Comparison of ENCODE assay signal across 12 cellular contexts in the genomic region with DNA sequence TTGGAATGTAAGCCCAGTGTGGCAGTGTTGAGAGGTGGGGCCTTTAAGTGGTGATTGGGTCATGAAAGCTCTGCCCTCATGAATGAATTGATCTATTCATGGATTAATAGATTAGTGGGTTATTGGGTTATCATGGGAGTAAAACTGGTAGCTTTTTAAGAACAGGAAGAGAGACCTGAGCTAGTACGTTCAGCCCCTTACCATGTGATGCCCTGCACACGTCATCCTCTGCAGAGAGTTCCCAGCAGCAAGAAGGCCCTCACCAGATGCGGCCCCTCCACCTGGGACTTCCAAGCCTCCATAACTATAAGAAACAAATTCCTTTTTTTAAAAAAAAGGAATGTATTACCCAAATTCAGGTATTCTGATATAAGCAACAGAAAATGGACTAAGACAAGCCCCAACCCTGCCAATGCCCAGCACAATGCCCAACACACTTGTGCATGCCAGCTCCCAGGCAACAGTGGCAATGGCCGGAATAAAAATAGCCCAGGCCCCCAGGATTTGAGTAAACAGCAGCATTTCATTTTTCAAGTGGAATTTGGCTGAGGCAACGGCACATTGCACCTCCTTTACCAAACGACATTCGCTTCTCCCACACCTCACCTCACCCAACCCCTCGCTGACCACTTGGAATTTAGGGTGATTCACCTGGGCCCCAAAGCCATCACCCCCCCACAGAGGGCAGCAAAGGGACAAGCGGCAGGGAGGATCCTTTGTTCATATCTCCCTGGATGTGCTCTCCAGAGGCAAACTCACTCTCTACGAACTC.
DNase-seq lines count a peak whose midpoint lies in the region; ATAC-seq and TF ChIP-seq lines count a peak whose summit lies in the region.
"Had no signal": no experiment of that assay in that cellular context is flagged by ENCODE, and none has a peak within 500 bp of the region (broad histone marks: within the 10 kb centered on the region; RNA-seq: fewer than 3 reads in every experiment).

No MANE protein-coding gene starts in this region.

- DNase-seq in activated naive CD4-positive, alpha-beta T cell treated with anti-CD3 and anti-CD28 coated beads, Interleukin-2, amount 10 ng/mL, durations not matched to agents 7 days and 5 days: no peak
- no peak for DNase-seq in activated naive CD4-positive, alpha-beta T cell treated with Interleukin-2 at 50 U/mL for 16 hours
- DNase-seq in epithelial cell of proximal tubule (ENCODE audit: low read depth): no peak
- peak; percentile 26 for DNase-seq in midbrain (lab: John Stamatoyannopoulos, UW)
- DNase-seq in upper lobe of left lung: peak in 1 of 2 donors; percentile 68
- DNase-seq in DMS53 treated with DMSO at 0.1 percent for 48 hours (lab: John Stamatoyannopoulos, UW; ENCODE audit: unreplicated experiment): no peak
- DNase-seq: colonic mucosa, glutamatergic neuron, IMR-90 had no signal

- H3K9me3 ChIP-seq in upper lobe of left lung: no peaks in the 10 kb centered on the region
- H3K9me3 ChIP-seq: colonic mucosa had no signal

- peaks cover 25% of the 10 kb centered on the region for H3K4me1 Mint-ChIP-seq in activated naive CD4-positive, alpha-beta T cell treated with anti-CD3 and anti-CD28 coated beads, Interleukin-2, amount 10 ng/mL, durations not matched to agents 7 days and 5 days

- ATAC-seq in upper lobe of left lung (ENCODE audit: low FRiP score in 2 of 2): peak; percentile 44 to 77
- no peak for ATAC-seq in GM21526 (IDR thresholded peaks at IDR 0.05; ENCODE audit: low FRiP score, unreplicated experiment)
- no peak for ATAC-seq in HG02970 (IDR thresholded peaks at IDR 0.05; ENCODE audit: low FRiP score, unreplicated experiment)

- WGBS in upper lobe of left lung, 2 donors: 63 to 69% methylated on average over 10 of the region's 10 CpGs

- TF ChIP-seq CTCF in epithelial cell of proximal tubule (conservative IDR thresholded peaks at IDR 0.05; ENCODE audit: low read depth, low read length): peak; percentile 27
- peak in 2 of 6 experiments; percentile 10 to 15 for TF ChIP-seq CTCF in upper lobe of left lung (IDR thresholded peaks at IDR 0.05)

- H3K4me3 Mint-ChIP-seq in activated naive CD4-positive, alpha-beta T cell treated with anti-CD3 and anti-CD28 coated beads, Interleukin-2, amount 10 ng/mL, durations not matched to agents 7 days and 5 days: no peak overlapping the region

- no peaks in the 10 kb centered on the region for H3K9me3 Mint-ChIP-seq in activated naive CD4-positive, alpha-beta T cell treated with anti-CD3 and anti-CD28 coated beads, Interleukin-2, amount 10 ng/mL, durations not matched to agents 7 days and 5 days

- peak in 1 of 4 donors; percentile 40 for TF ChIP-seq POLR2A in upper lobe of left lung (IDR thresholded peaks at IDR 0.05)

- no peak overlapping the region for H3K4me3 ChIP-seq in epithelial cell of proximal tubule (ENCODE audit: low read depth, low read length)
- H3K4me3 ChIP-seq in upper lobe of left lung: no peak overlapping the region
- H3K4me3 ChIP-seq: colonic mucosa had no signal

- no peaks in the 10 kb centered on the region for H3K27me3 ChIP-seq in upper lobe of left lung
- H3K27me3 ChIP-seq: colonic mucosa had no signal

- H3K27ac Mint-ChIP-seq in activated naive CD4-positive, alpha-beta T cell treated with anti-CD3 and anti-CD28 coated beads, Interleukin-2, amount 10 ng/mL, durations not matched to agents 7 days and 5 days: peak overlapping the region; percentile 19

- CTCF ChIA-PET in activated naive CD4-positive, alpha-beta T cell treated with anti-CD3 and anti-CD28 coated beads, Interleukin-2, amount 10 ng/mL, durations not matched to agents 7 days and 5 days (lab: Charles Lee): interaction anchor here (1.0 to 1.2 kb wide), 2 partner anchors 11 to 12 kb away, joined by 3 to 8 read pairs; no protein-coding TSS in a partner anchor

- TF ChIP-seq EP300 in upper lobe of left lung (IDR thresholded peaks at IDR 0.05): no peak

- H3K27me3 Mint-ChIP-seq in activated naive CD4-positive, alpha-beta T cell treated with anti-CD3 and anti-CD28 coated beads, Interleukin-2, amount 10 ng/mL, durations not matched to agents 7 days and 5 days: no peaks in the 10 kb centered on the region

- no peaks in the 10 kb centered on the region for H3K36me3 Mint-ChIP-seq in activated naive CD4-positive, alpha-beta T cell treated with anti-CD3 and anti-CD28 coated beads, Interleukin-2, amount 10 ng/mL, durations not matched to agents 7 days and 5 days

- peak overlapping the region; percentile 38 to 86 (median 71) for H3K27ac ChIP-seq in upper lobe of left lung
- H3K27ac ChIP-seq: colonic mucosa, RWPE1 had no signal

- H3K36me3 ChIP-seq in upper lobe of left lung: no peaks in the 10 kb centered on the region
- H3K36me3 ChIP-seq: colonic mucosa had no signal

- peaks cover 43 to 61% (median 55%) of the 10 kb centered on the region in 4 donors for H3K4me1 ChIP-seq in upper lobe of left lung

Comparison
In these comparisons a context has a peak if more than half of its experiments do, and no peak if none do; other contexts are left out.
1. ATAC-seq: peak in upper lobe of left lung (2 of 2); none in GM21526 (single experiment) and HG02970 (single experiment).